ENCODE assay signal across 8 cellular contexts in genomic region chr1:59730759-59731478, GRCh38.
DNase-seq lines count a peak whose midpoint lies in the region; ATAC-seq and TF ChIP-seq lines count a peak whose summit lies in the region.

No MANE protein-coding gene starts in this region.

- no peaks in the 10 kb centered on the region for H3K36me3 ChIP-seq in cardiac muscle cell

- H3K36me3 Mint-ChIP-seq in activated naive CD4-positive, alpha-beta T cell treated with anti-CD3 and anti-CD28 coated beads for 36 hours (ENCODE audit: low read depth) = peaks cover 6% of the 10 kb centered on the region
- no peaks in the 10 kb centered on the region for H3K36me3 Mint-ChIP-seq in activated T-helper 17 cell treated with anti-CD3 and anti-CD28 coated beads, Interleukin-2, amount 50 U/mL, for 72 hours (ENCODE audit: low read depth)

- no peak overlapping the region for H3K4me3 ChIP-seq in cardiac muscle cell

- no peak overlapping the region for H3K27ac Mint-ChIP-seq in activated naive CD4-positive, alpha-beta T cell treated with anti-CD3 and anti-CD28 coated beads for 36 hours
- peak overlapping the region; percentile 78 for H3K27ac Mint-ChIP-seq in activated T-helper 17 cell treated with anti-CD3 and anti-CD28 coated beads, Interleukin-2, amount 50 U/mL, for 72 hours

- H3K4me1 ChIP-seq in cardiac muscle cell (ENCODE audit: low read depth) = peaks cover 34% of the 10 kb centered on the region

- CTCF ChIA-PET in activated naive CD4-positive, alpha-beta T cell treated with anti-CD3 and anti-CD28 coated beads for 36 hours (lab: Charles Lee) = interaction anchor here (0.6 kb wide), 1 partner anchor 12 kb away, joined by 3 read pairs; no protein-coding TSS in a partner anchor

- H3K9me3 ChIP-seq in cardiac muscle cell (ENCODE audit: low read depth) = no peaks in the 10 kb centered on the region

- peak; percentile 88 for ATAC-seq in activated T-helper 17 cell treated with anti-CD3 and anti-CD28 coated beads, Interleukin-2, amount 50 U/mL, for 72 hours (replicated peaks)
- ATAC-seq in HG02884 (IDR thresholded peaks at IDR 0.05; ENCODE audit: unreplicated experiment) = no peak

- H3K27me3 ChIP-seq in cardiac muscle cell = no peaks in the 10 kb centered on the region

- intact Hi-C loops in activated naive CD4-positive, alpha-beta T cell treated with anti-CD3 and anti-CD28 coated beads for 36 hours (cut with micrococcal nuclease) = no loop called here

- peaks cover under 1% of the 10 kb centered on the region for H3K9me3 Mint-ChIP-seq in activated naive CD4-positive, alpha-beta T cell treated with anti-CD3 and anti-CD28 coated beads for 36 hours
- peaks cover under 1% of the 10 kb centered on the region for H3K9me3 Mint-ChIP-seq in activated T-helper 17 cell treated with anti-CD3 and anti-CD28 coated beads, Interleukin-2, amount 50 U/mL, for 72 hours

- no peak for TF ChIP-seq CTCF in cardiac muscle cell (IDR thresholded peaks at IDR 0.05; ENCODE audit: low read depth, low read length)

- H3K4me3 Mint-ChIP-seq in activated naive CD4-positive, alpha-beta T cell treated with anti-CD3 and anti-CD28 coated beads for 36 hours = no peak overlapping the region
- peak overlapping the region; percentile 17 for H3K4me3 Mint-ChIP-seq in activated T-helper 17 cell treated with anti-CD3 and anti-CD28 coated beads, Interleukin-2, amount 50 U/mL, for 72 hours

- H3K27me3 Mint-ChIP-seq in activated naive CD4-positive, alpha-beta T cell treated with anti-CD3 and anti-CD28 coated beads for 36 hours (ENCODE audit: low read depth) = no peaks in the 10 kb centered on the region
- no peaks in the 10 kb centered on the region for H3K27me3 Mint-ChIP-seq in activated T-helper 17 cell treated with anti-CD3 and anti-CD28 coated beads, Interleukin-2, amount 50 U/mL, for 72 hours

- H3K4me1 Mint-ChIP-seq in activated naive CD4-positive, alpha-beta T cell treated with anti-CD3 and anti-CD28 coated beads for 36 hours (ENCODE audit: low read depth) = peaks cover 13% of the 10 kb centered on the region
- peaks cover 10% of the 10 kb centered on the region for H3K4me1 Mint-ChIP-seq in activated T-helper 17 cell treated with anti-CD3 and anti-CD28 coated beads, Interleukin-2, amount 50 U/mL, for 72 hours

- DNase-seq in activated naive CD4-positive, alpha-beta T cell treated with anti-CD3 and anti-CD28 coated beads for 36 hours = peak; percentile 18
- no peak for DNase-seq in activated naive CD4-positive, alpha-beta T cell (lab: John Stamatoyannopoulos, UW)
- peak in 1 of 2 donors; percentile 84 for DNase-seq in cardiac muscle cell (ENCODE audit: low read depth in 1 of 2, low spot score in 1 of 2)
- peak; percentile 64 for DNase-seq in pulmonary artery endothelial cell (ENCODE audit: low read depth, low spot score)
- no peak for DNase-seq in NCI-H1048 (lab: John Stamatoyannopoulos, UW)
- no peak for DNase-seq in activated CD4-positive, CD25-positive, alpha-beta regulatory T cell (lab: John Stamatoyannopoulos, UW)

- peak overlapping the region; percentile 75 for H3K27ac ChIP-seq in cardiac muscle cell

Comparison
In these comparisons a context has a peak if more than half of its experiments do, and no peak if none do; other contexts are left out.
1. DNase-seq: peak in activated naive CD4-positive, alpha-beta T cell treated with anti-CD3 and anti-CD28 coated beads for 36 hours (single experiment) and pulmonary artery endothelial cell (single experiment); none in activated naive CD4-positive, alpha-beta T cell (0 of 4), NCI-H1048 (single experiment) and activated CD4-positive, CD25-positive, alpha-beta regulatory T cell (0 of 4).